In the genomic region with DNA sequence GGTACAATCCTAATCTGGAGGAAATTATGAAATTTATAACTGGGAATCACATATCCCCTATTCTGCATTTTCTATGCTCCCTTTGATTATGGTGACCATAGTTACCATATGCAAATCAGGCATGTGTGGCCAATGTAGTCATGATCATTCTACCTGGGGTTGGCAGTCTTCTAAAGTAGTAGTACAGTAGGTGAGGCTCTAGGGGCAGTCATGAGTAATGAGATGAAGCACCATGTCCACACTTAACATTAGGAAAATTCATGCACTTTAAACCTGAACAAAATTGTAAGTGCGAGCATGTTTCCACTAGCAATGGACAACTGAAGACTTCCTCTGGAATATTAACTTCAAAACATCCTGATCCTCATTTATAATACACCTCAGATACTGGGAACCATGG, we compare ENCODE assay signal across 1 cellular context.
TF ChIP-seq lines count a peak whose summit lies in the region.

No MANE protein-coding gene starts in this region.

TF ChIP-seq in H1, 55 proteins besides CTCF, POLR2A, EP300 and RAD21 (continued from another document):
- TF ChIP-seq CHD7 (IDR thresholded peaks at IDR 0.05; ENCODE audit: insufficient replicate concordance, low read length) (no peak), SUZ12 (IDR thresholded peaks at IDR 0.05; ENCODE audit: low read length) (no peak), CHD1 (IDR thresholded peaks at IDR 0.05; ENCODE audit: low read depth, low read length) (no peak), CHD2 (IDR thresholded peaks at IDR 0.05; ENCODE audit: low read length) (no peak), MAFK (IDR thresholded peaks at IDR 0.05; ENCODE audit: low read depth, low read length) (no peak)
